ENCODE assay signal across 9 cellular contexts in genomic region chr1:240692339-240692705, GRCh38.
DNase-seq lines count a peak whose midpoint lies in the region; ATAC-seq, FAIRE-seq and TF ChIP-seq lines count a peak whose summit lies in the region.
"Had no signal": no experiment of that assay in that cellular context is flagged by ENCODE, and none has a peak within 500 bp of the region (broad histone marks: within the 10 kb centered on the region; RNA-seq: fewer than 3 reads in every experiment).

No MANE protein-coding gene starts in this region.

- no peaks in the 10 kb centered on the region for H3K79me2 ChIP-seq in GM23248 (ENCODE audit: insufficient read depth)
- H3K79me2 ChIP-seq in parathyroid adenoma, result no peaks in the 10 kb centered on the region

- TF ChIP-seq POLR2A in GM12892 (IDR thresholded peaks at IDR 0.05; ENCODE audit: low read depth, low read length), result no peak

- 18% methylated on average over 6 of the region's 6 CpGs for WGBS in GM23248 (ENCODE audit: low coverage in 1 of 2, low lambda C conversion rate in 2 of 2, missing lambda C conversion rate in 2 of 2), 2 experiments

- H3K36me3 ChIP-seq in GM23248 (ENCODE audit: low read depth) (no peaks in the 10 kb centered on the region), parathyroid adenoma (ENCODE audit: control insufficient read depth, insufficient read depth, low read length) (no peaks in the 10 kb centered on the region)

- H3K4me3 ChIP-seq in GM23248 (no peak overlapping the region), parathyroid adenoma (ENCODE audit: low read depth, low read length) (no peak overlapping the region)

- ATAC-seq in GM19023 (IDR thresholded peaks at IDR 0.05; ENCODE audit: unreplicated experiment), result no peak

- in situ Hi-C loops in GM23248 (cut with MboI), result loop anchor here (10.0 to 25.0 kb wide), 2 partner anchors 498 to 655 kb away; no protein-coding TSS in a partner anchor

- H3K9me3 ChIP-seq in GM23248 (ENCODE audit: low read depth) (no peaks in the 10 kb centered on the region), parathyroid adenoma (ENCODE audit: control insufficient read depth, low read length) (no peaks in the 10 kb centered on the region)

- no peaks in the 10 kb centered on the region for H3K9me2 ChIP-seq in GM23248 (ENCODE audit: insufficient read depth)

- H3K4me1 ChIP-seq in GM23248 (ENCODE audit: insufficient read depth) (peaks cover 8% of the 10 kb centered on the region), parathyroid adenoma (no peaks in the 10 kb centered on the region)

- H2AFZ ChIP-seq in GM23248, result peak overlapping the region; percentile 55; the same call in 1 of the 2 replicates
- H2AFZ ChIP-seq in parathyroid adenoma, result peak overlapping the region; percentile 76

- DNase-seq in GM23248, result no peak
- no peak for DNase-seq in GM12892 (ENCODE audit: insufficient read length)
- no peak for DNase-seq in GM19238 (ENCODE audit: insufficient read length, low spot score)
- DNase-seq in NCI-H774 (lab: John Stamatoyannopoulos, UW), result no peak
- DNase-seq: AML-193, DMS79 treated with DMSO at 0.1 percent for 48 hours had no signal

- H3K4me2 ChIP-seq in GM23248 (ENCODE audit: unreplicated experiment), result peak overlapping the region; percentile 37
- H3K4me2 ChIP-seq in parathyroid adenoma (ENCODE audit: low read length), result no peak overlapping the region

- TF ChIP-seq CTCF in VCaP (conservative IDR thresholded peaks at IDR 0.05) (peak; percentile 56), parathyroid adenoma (IDR thresholded peaks at IDR 0.05) (no peak)

- H4K20me1 ChIP-seq in GM23248 (ENCODE audit: insufficient read depth), result no peaks in the 10 kb centered on the region

- no peaks in the 10 kb centered on the region for H3F3A ChIP-seq in GM23248 (ENCODE audit: insufficient read depth)

- H3K9ac ChIP-seq in GM23248 (no peak overlapping the region), parathyroid adenoma (no peak overlapping the region)

- H3K27me3 ChIP-seq in GM23248 (replicated peaks; ENCODE audit: insufficient read depth) (no peaks in the 10 kb centered on the region), parathyroid adenoma (ENCODE audit: control insufficient read depth, insufficient read depth, low read length) (no peaks in the 10 kb centered on the region)

- no peak for FAIRE-seq in GM12892 (lab: Jason Lieb, UNC)

- H3K27ac ChIP-seq in GM23248 (no peak overlapping the region), VCaP (peak overlapping the region; percentile 13; the same call in 1 of the 2 replicates), parathyroid adenoma (no peak overlapping the region)
